In genomic region chr6:141088171-141088570, GRCh38 we compare ENCODE assay signal across 16 cellular contexts.
DNase-seq lines count a peak whose midpoint lies in the region; ATAC-seq, FAIRE-seq and TF ChIP-seq lines count a peak whose summit lies in the region.
"Had no signal": no experiment of that assay in that cellular context is flagged by ENCODE, and none has a peak within 500 bp of the region (broad histone marks: within the 10 kb centered on the region; RNA-seq: fewer than 3 reads in every experiment).

No MANE protein-coding gene starts in this region.

- no peak overlapping the region for H3K9ac ChIP-seq in liver (ENCODE audit: low read depth in 1 of 2, low read length in 2 of 2)
- H3K9ac ChIP-seq in HepG2 (ENCODE audit: insufficient read depth, low read depth, low read length) = no peak overlapping the region
- no peak overlapping the region for H3K9ac ChIP-seq in adipocyte (ENCODE audit: low read length)
- no peak overlapping the region for H3K9ac ChIP-seq in keratinocyte (ENCODE audit: control insufficient read depth, extremely low read depth, insufficient read depth, low read length)
- no peak overlapping the region for H3K9ac ChIP-seq in smooth muscle cell (ENCODE audit: low read depth)
- H3K9ac ChIP-seq: BLaER1 treated with 17β-estradiol and CSF1 and Interleukin-3, amounts not matched to agents 10 nM and 100 nM had no signal

- H3K4me2 ChIP-seq in HepG2 (ENCODE audit: low read depth, low read length) = no peak overlapping the region
- no peak overlapping the region for H3K4me2 ChIP-seq in keratinocyte (ENCODE audit: control insufficient read depth, extremely low read depth, insufficient read depth, low read depth, low read length)
- H3K4me2 ChIP-seq in smooth muscle cell = no peak overlapping the region
- H3K4me2 ChIP-seq: BLaER1 treated with 17β-estradiol and CSF1 and Interleukin-3, amounts not matched to agents 10 nM and 100 nM had no signal

- H3K4me1 ChIP-seq in liver (ENCODE audit: control insufficient read depth in 4 of 4, insufficient read depth in 4 of 4, low read length in 3 of 4) = peaks cover 0 to 12% (median 0%) of the 10 kb centered on the region in 4 donors
- H3K4me1 ChIP-seq in HepG2 (ENCODE audit: insufficient read depth, low read length) = no peaks in the 10 kb centered on the region
- H3K4me1 ChIP-seq in adipocyte (ENCODE audit: control insufficient read depth, insufficient read depth, low read length) = no peaks in the 10 kb centered on the region
- no peaks in the 10 kb centered on the region for H3K4me1 ChIP-seq in keratinocyte (ENCODE audit: control insufficient read depth, extremely low read depth, insufficient read depth, low read length)
- no peaks in the 10 kb centered on the region for H3K4me1 ChIP-seq in smooth muscle cell (ENCODE audit: low read depth)
- no peaks in the 10 kb centered on the region for H3K4me1 ChIP-seq in upper lobe of right lung

- in situ Hi-C loops in HepG2 (cut with HindIII; ENCODE audit: extremely low pct_ligation_motif_present, low pct_unique_long_range_greater_than_20kb) = no loop called here

- no peak for TF ChIP-seq EP300 in HepG2 (IDR thresholded peaks at IDR 0.05; ENCODE audit: low read depth in 2 of 2, low read length in 2 of 2)
- no peak for TF ChIP-seq EP300 in HepG2 (CRISPR knock-in tag; IDR thresholded peaks at IDR 0.05; ENCODE audit: borderline replicate concordance)

- H2AFZ ChIP-seq in HepG2 (ENCODE audit: low read length) = no peak overlapping the region
- peak overlapping the region; percentile 16 for H2AFZ ChIP-seq in keratinocyte (ENCODE audit: control insufficient read depth, low read length)
- H2AFZ ChIP-seq in smooth muscle cell (ENCODE audit: low read depth) = peak overlapping the region; percentile 30

- no peak overlapping the region for H3K4me3 ChIP-seq in liver (ENCODE audit: low read depth in 1 of 3, low read length in 3 of 3)
- no peak overlapping the region for H3K4me3 ChIP-seq in HepG2 (replicated peaks in 1 of 3; ENCODE audit: insufficient read depth in 1 of 3, low read depth in 2 of 3, low read length in 3 of 3)
- H3K4me3 ChIP-seq in adipocyte (ENCODE audit: low read length) = no peak overlapping the region
- H3K4me3 ChIP-seq in keratinocyte (ENCODE audit: control insufficient read depth in 2 of 3, extremely low read depth in 1 of 3, insufficient read depth in 2 of 3, low read depth in 1 of 3, low read length in 3 of 3) = no peak overlapping the region
- no peak overlapping the region for H3K4me3 ChIP-seq in smooth muscle cell
- no peak overlapping the region for H3K4me3 ChIP-seq in upper lobe of right lung
- H3K4me3 ChIP-seq: BLaER1 treated with 17β-estradiol and CSF1 and Interleukin-3, amounts not matched to agents 10 nM and 100 nM had no signal

- DNase-seq in HepG2 (ENCODE audit: low spot score) (no peak), adipocyte (ENCODE audit: low read depth) (peak; percentile 34), keratinocyte (ENCODE audit: low read depth, low spot score) (no peak), smooth muscle cell (lab: John Stamatoyannopoulos, UW; ENCODE audit: unreplicated experiment) (no peak), upper lobe of right lung (no peak)
- no peak for DNase-seq in activated naive CD4-positive, alpha-beta T cell treated with Interleukin-2 at 50 U/mL for 16 hours
- DNase-seq: ACHN; CD4-positive, CD25-positive, alpha-beta regulatory T cell; DMS 273 treated with DMSO at 0.1 percent for 48 hours; GOT3; HCEC 1CT; IMR-90 had no signal

- H4K20me1 ChIP-seq in HepG2 (ENCODE audit: insufficient read depth, low read length) (no peaks in the 10 kb centered on the region), keratinocyte (ENCODE audit: control insufficient read depth, extremely low read depth, insufficient read depth, low read length) (no peaks in the 10 kb centered on the region), smooth muscle cell (ENCODE audit: low read depth) (no peaks in the 10 kb centered on the region)
- H4K20me1 ChIP-seq: BLaER1 treated with 17β-estradiol and CSF1 and Interleukin-3, amounts not matched to agents 10 nM and 100 nM had no signal

- H3K27me3 ChIP-seq in liver (ENCODE audit: control insufficient read depth in 4 of 4, insufficient read depth in 4 of 4, low read length in 3 of 4) (no peaks in the 10 kb centered on the region), HepG2 (ENCODE audit: control insufficient read depth in 1 of 2, insufficient read depth in 2 of 2, low read length in 2 of 2) (no peaks in the 10 kb centered on the region), adipocyte (replicated peaks; ENCODE audit: control insufficient read depth, insufficient read depth, low read length) (no peaks in the 10 kb centered on the region), keratinocyte (ENCODE audit: control insufficient read depth, extremely low read depth, insufficient read depth, low read length) (no peaks in the 10 kb centered on the region), smooth muscle cell (ENCODE audit: low read depth) (no peaks in the 10 kb centered on the region), upper lobe of right lung (no peaks in the 10 kb centered on the region)
- H3K27me3 ChIP-seq: BLaER1 treated with 17β-estradiol and CSF1 and Interleukin-3, amounts not matched to agents 10 nM and 100 nM had no signal

- dilution Hi-C loops in keratinocyte (cut with MboI; ENCODE audit: extremely low pct_ligation_motif_present, low sequenced_read_pairs) = no loop called here

- TF ChIP-seq CTCF in liver (IDR thresholded peaks at IDR 0.05; ENCODE audit: low read depth, low read length, missing input control) (no peak), HepG2 (CRISPR knock-in tag; IDR thresholded peaks at IDR 0.05) (no peak), keratinocyte (optimal IDR thresholded peaks at IDR 0.05 in 1 of 3, IDR thresholded peaks at IDR 0.05 in 1 of 3, conservative IDR thresholded peaks at IDR 0.05 in 1 of 3; ENCODE audit: extremely low read depth in 1 of 3, insufficient read depth in 2 of 3, low read length in 3 of 3) (no peak), smooth muscle cell (IDR thresholded peaks at IDR 0.05; ENCODE audit: borderline replicate concordance, insufficient read depth, poor library complexity, severe bottlenecking) (no peak), upper lobe of right lung (IDR thresholded peaks at IDR 0.05) (no peak)

- H3K79me2 ChIP-seq in HepG2 (ENCODE audit: insufficient read depth, low read length) (no peaks in the 10 kb centered on the region), keratinocyte (ENCODE audit: control insufficient read depth, insufficient read depth, low read length) (no peaks in the 10 kb centered on the region), smooth muscle cell (ENCODE audit: low read depth) (no peaks in the 10 kb centered on the region)

- ATAC-seq in HepG2 (no peak), HG03565 (IDR thresholded peaks at IDR 0.05; ENCODE audit: unreplicated experiment) (no peak), upper lobe of right lung (no peak)

- FAIRE-seq in HepG2 (lab: Jason Lieb, UNC) (no peak), keratinocyte (lab: Jason Lieb, UNC) (no peak)

- BruUV-seq in HepG2 (replicated peaks; lab: Mats Ljungman, UMichigan) = no TSS peak

- CTCF ChIA-PET in HepG2 (lab: Yijun Ruan, JAX; ENCODE audit: low intra/inter-chr PET ratio, low total read pairs) = no interaction called here

- no peaks in the 10 kb centered on the region for H3K9me1 ChIP-seq in keratinocyte (ENCODE audit: control insufficient read depth, extremely low read depth, insufficient read depth, low read length)

- H3K9me3 ChIP-seq in liver (ENCODE audit: control insufficient read depth in 4 of 4, low read length in 3 of 4) (no peaks in the 10 kb centered on the region), HepG2 (ENCODE audit: low read length) (no peaks in the 10 kb centered on the region), adipocyte (ENCODE audit: control insufficient read depth, low read length) (no peaks in the 10 kb centered on the region), keratinocyte (ENCODE audit: control insufficient read depth, low read depth, low read length) (no peaks in the 10 kb centered on the region), smooth muscle cell (replicated peaks; ENCODE audit: low read depth) (no peaks in the 10 kb centered on the region), upper lobe of right lung (no peaks in the 10 kb centered on the region)
- H3K9me3 ChIP-seq: BLaER1 treated with 17β-estradiol and CSF1 and Interleukin-3, amounts not matched to agents 10 nM and 100 nM had no signal

- TF ChIP-seq RAD21 in liver (IDR thresholded peaks at IDR 0.05) (peak; percentile 64 to 70), HepG2 (CRISPR knock-in tag; IDR thresholded peaks at IDR 0.05) (no peak)

- intact Hi-C loops in HepG2 (cut with micrococcal nuclease; ENCODE audit: unreplicated experiment) = no loop called here
- intact Hi-C loops in upper lobe of right lung (cut with DNase I) = no loop called here

- H3K36me3 ChIP-seq in liver (ENCODE audit: control insufficient read depth in 4 of 4, insufficient read depth in 3 of 4, low read depth in 1 of 4, low read length in 3 of 4) = no peaks in the 10 kb centered on the region
- H3K36me3 ChIP-seq in HepG2 (replicated peaks in 1 of 2; ENCODE audit: control insufficient read depth in 1 of 2, insufficient read depth in 2 of 2, low read length in 2 of 2) = no peaks in the 10 kb centered on the region
- H3K36me3 ChIP-seq in adipocyte (ENCODE audit: control insufficient read depth, insufficient read depth, low read length, severe bottlenecking) = no peaks in the 10 kb centered on the region
- no peaks in the 10 kb centered on the region for H3K36me3 ChIP-seq in keratinocyte (ENCODE audit: control insufficient read depth in 2 of 2, extremely low read depth in 1 of 2, insufficient read depth in 2 of 2, low read length in 2 of 2)
- H3K36me3 ChIP-seq in smooth muscle cell (ENCODE audit: low read depth) = no peaks in the 10 kb centered on the region
- H3K36me3 ChIP-seq in upper lobe of right lung = no peaks in the 10 kb centered on the region
- H3K36me3 ChIP-seq: BLaER1 treated with 17β-estradiol and CSF1 and Interleukin-3, amounts not matched to agents 10 nM and 100 nM had no signal

- H3K27ac ChIP-seq in liver (ENCODE audit: low read depth in 1 of 2, low read length in 2 of 2) = peak overlapping the region; percentile 28 to 30
- H3K27ac ChIP-seq in HepG2 (ENCODE audit: extremely low read length, insufficient read depth, low read length) = no peak overlapping the region
- H3K27ac ChIP-seq in keratinocyte (ENCODE audit: control insufficient read depth, insufficient read depth, low read length) = no peak overlapping the region
- H3K27ac ChIP-seq in smooth muscle cell (ENCODE audit: low read depth) = no peak overlapping the region
- H3K27ac ChIP-seq in upper lobe of right lung = no peak overlapping the region
- H3K27ac ChIP-seq: 22Rv1; BLaER1 treated with 17β-estradiol and CSF1 and Interleukin-3, amounts not matched to agents 10 nM and 100 nM had no signal

- TF ChIP-seq POLR2A in HepG2 (IDR thresholded peaks at IDR 0.05; ENCODE audit: insufficient read depth in 1 of 2, low read depth in 2 of 2, low read length in 2 of 2) = no peak

- POLR2A ChIA-PET in HepG2 (lab: Yijun Ruan, JAX) = no interaction called here

- no peaks in the 10 kb centered on the region for H3F3A ChIP-seq in smooth muscle cell (ENCODE audit: low read depth)

TF ChIP-seq in liver, 16 proteins besides CTCF, POLR2A, EP300 and RAD21 (continues in another document):
- TF ChIP-seq GABPA (IDR thresholded peaks at IDR 0.05 in 1 of 2, conservative IDR thresholded peaks at IDR 0.05 in 1 of 2) = peak in 1 of 2 donors; percentile 11

TF ChIP-seq in HepG2, 621 proteins besides CTCF, POLR2A, EP300 and RAD21 (continues in another document):
- TF ChIP-seq TP53 (CRISPR knock-in tag; conservative IDR thresholded peaks at IDR 0.05) = no peak

Comparison
In these comparisons a context has a peak if more than half of its experiments do, and no peak if none do; other contexts are left out.
1. H3K27ac ChIP-seq: peak in liver (2 of 2); none in HepG2 (single experiment), keratinocyte (single experiment), smooth muscle cell (single experiment) and upper lobe of right lung (single experiment).